In genomic region chr15:63531586-63531985, GRCh38 we compare ENCODE assay signal across 1 cellular context.
TF ChIP-seq lines count a peak whose summit lies in the region.

No MANE protein-coding gene starts in this region.

TF ChIP-seq in H1, 55 proteins besides CTCF, POLR2A, EP300 and RAD21 (continued from another document):
- no peak for TF ChIP-seq ATF2 (IDR thresholded peaks at IDR 0.05; ENCODE audit: low read length)
- TF ChIP-seq, protein P1, sequence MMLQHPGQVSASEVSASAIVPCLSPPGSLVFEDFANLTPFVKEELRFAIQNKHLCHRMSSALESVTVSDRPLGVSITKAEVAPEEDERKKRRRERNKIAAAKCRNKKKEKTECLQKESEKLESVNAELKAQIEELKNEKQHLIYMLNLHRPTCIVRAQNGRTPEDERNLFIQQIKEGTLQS (IDR thresholded peaks at IDR 0.05; ENCODE audit: insufficient read depth, low read depth, low read length): no peak
- no peak for TF ChIP-seq HDAC2 (IDR thresholded peaks at IDR 0.05; ENCODE audit: borderline replicate concordance in 1 of 2, low read depth in 2 of 2, low read length in 2 of 2)
- TF ChIP-seq CTBP2 (IDR thresholded peaks at IDR 0.05; ENCODE audit: borderline replicate concordance, insufficient read depth, insufficient read length, low read length): no peak
- TF ChIP-seq RXRA (IDR thresholded peaks at IDR 0.05; ENCODE audit: insufficient read depth, low read depth, low read length): no peak
- no peak for TF ChIP-seq SP4 (IDR thresholded peaks at IDR 0.05; ENCODE audit: low read length)
- TF ChIP-seq RFX5 (IDR thresholded peaks at IDR 0.05; ENCODE audit: borderline replicate concordance, low read depth, low read length): no peak
- TF ChIP-seq BACH1 (IDR thresholded peaks at IDR 0.05; ENCODE audit: low read length): no peak
- no peak for TF ChIP-seq E2F6 (IDR thresholded peaks at IDR 0.05)
- no peak for TF ChIP-seq RBBP5 (IDR thresholded peaks at IDR 0.05; ENCODE audit: borderline replicate concordance, low read depth, low read length)
- TF ChIP-seq, protein P2, sequence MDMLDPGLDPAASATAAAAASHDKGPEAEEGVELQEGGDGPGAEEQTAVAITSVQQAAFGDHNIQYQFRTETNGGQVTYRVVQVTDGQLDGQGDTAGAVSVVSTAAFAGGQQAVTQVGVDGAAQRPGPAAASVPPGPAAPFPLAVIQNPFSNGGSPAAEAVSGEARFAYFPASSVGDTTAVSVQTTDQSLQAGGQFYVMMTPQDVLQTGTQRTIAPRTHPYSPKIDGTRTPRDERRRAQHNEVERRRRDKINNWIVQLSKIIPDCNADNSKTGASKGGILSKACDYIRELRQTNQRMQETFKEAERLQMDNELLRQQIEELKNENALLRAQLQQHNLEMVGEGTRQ (IDR thresholded peaks at IDR 0.05; ENCODE audit: low read length): no peak
- no peak for TF ChIP-seq POLR2AphosphoS5 (IDR thresholded peaks at IDR 0.05; ENCODE audit: low read depth, low read length)
- TF ChIP-seq SIRT6 (IDR thresholded peaks at IDR 0.05; ENCODE audit: low read length): no peak
